Comparison of ENCODE assay signal across 23 cellular contexts in the genomic region with DNA sequence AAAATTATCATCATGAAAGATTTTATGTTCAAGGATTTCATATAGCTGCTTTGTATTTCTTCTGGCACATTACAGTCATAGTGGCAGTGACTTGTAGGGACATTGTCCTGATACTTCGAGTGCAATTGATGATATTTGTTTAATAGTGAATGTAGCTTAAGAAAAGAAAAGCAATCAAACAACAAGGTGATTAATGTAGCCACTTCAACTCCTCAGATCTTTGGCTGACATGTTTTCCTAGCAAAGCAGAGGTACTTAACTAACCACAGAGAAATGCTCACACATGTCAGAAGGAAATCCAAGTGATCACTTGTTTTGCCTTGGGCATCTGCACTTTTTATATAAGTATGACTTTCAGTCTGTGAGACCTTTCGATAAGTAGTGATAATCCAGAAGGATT.
"Had no signal": no experiment of that assay in that cellular context is flagged by ENCODE, and none has a peak within 500 bp of the region (broad histone marks: within the 10 kb centered on the region; RNA-seq: fewer than 3 reads in every experiment).

No MANE protein-coding gene starts in this region.

- ATAC-seq: activated CD4-positive, alpha-beta T cell treated with anti-CD3 and anti-CD28 coated beads for 36 hours; gastroesophageal sphincter; heart left ventricle; left cardiac atrium; mucosa of descending colon had no signal

- H3K27ac Mint-ChIP-seq: activated B cell treated with CpG ODN at 0.5 μM for 24 hours; activated CD4-positive, alpha-beta T cell treated with anti-CD3 and anti-CD28 coated beads for 36 hours; activated naive CD8-positive, alpha-beta T cell treated with anti-CD3 and anti-CD28 coated beads for 36 hours; type B pancreatic cell had no signal

- H3K4me1 ChIP-seq: lower lobe of right lung, vagina had no signal

- H3K9me3 Mint-ChIP-seq: activated B cell treated with CpG ODN at 0.5 μM for 24 hours; activated naive CD8-positive, alpha-beta T cell treated with anti-CD3 and anti-CD28 coated beads for 36 hours; type B pancreatic cell had no signal

- DNase-seq: activated B cell treated with CpG ODN at 0.5 μM for 24 hours; activated CD4-positive, alpha-beta T cell treated with anti-CD3 and anti-CD28 coated beads for 36 hours; activated CD4-positive, alpha-beta T cell treated with anti-CD3 and anti-CD28 coated beads, Interleukin-2, amount 50 U/mL, for 4 hours; activated CD8-positive, alpha-beta memory T cell treated with anti-CD3 and anti-CD28 coated beads, Interleukin-2, amount 50 U/mL, for 48 hours; activated naive CD4-positive, alpha-beta T cell treated with Interleukin-2 at 50 U/mL for 16 hours; activated naive CD8-positive, alpha-beta T cell treated with anti-CD3 and anti-CD28 coated beads for 36 hours; activated T-cell treated with anti-CD3 and anti-CD28 coated beads, Interleukin-2, amount 50 U/mL, for 48 hours; cerebellar nuclear complex; esophagus squamous epithelium; heart left ventricle; left cardiac atrium; lower lobe of right lung; mesendoderm; mucosa of descending colon; occipital lobe; retina; stimulated activated CD4-positive, alpha-beta T cell treated with anti-CD3 and anti-CD28 coated beads, Interleukin-4, amount 100 ng/mL, for 24 hours; stimulated activated naive CD4-positive, alpha-beta T cell treated with Interleukin-2 at 50 U/mL for 16 hours had no signal

- H3K4me3 ChIP-seq: coronary artery, esophagus squamous epithelium, gastroesophageal sphincter, heart left ventricle, lower lobe of right lung, mucosa of descending colon, thoracic aorta, vagina had no signal

- H3K4me3 Mint-ChIP-seq: activated B cell treated with CpG ODN at 0.5 μM for 24 hours; activated CD4-positive, alpha-beta T cell treated with anti-CD3 and anti-CD28 coated beads for 36 hours; activated naive CD8-positive, alpha-beta T cell treated with anti-CD3 and anti-CD28 coated beads for 36 hours; type B pancreatic cell had no signal

- H3K27me3 Mint-ChIP-seq: activated B cell treated with CpG ODN at 0.5 μM for 24 hours; activated CD4-positive, alpha-beta T cell treated with anti-CD3 and anti-CD28 coated beads for 36 hours; activated naive CD8-positive, alpha-beta T cell treated with anti-CD3 and anti-CD28 coated beads for 36 hours; type B pancreatic cell had no signal

- H3K36me3 Mint-ChIP-seq: activated naive CD8-positive, alpha-beta T cell treated with anti-CD3 and anti-CD28 coated beads for 36 hours; type B pancreatic cell had no signal

- H3K9me3 ChIP-seq: esophagus squamous epithelium, gastroesophageal sphincter, heart left ventricle, lower lobe of right lung, mucosa of descending colon, thoracic aorta, vagina had no signal

- H3K27ac ChIP-seq: coronary artery, esophagus squamous epithelium, gastroesophageal sphincter, heart left ventricle, lower lobe of right lung, thoracic aorta, vagina had no signal

- H3K36me3 ChIP-seq: esophagus squamous epithelium, gastroesophageal sphincter, heart left ventricle, lower lobe of right lung, thoracic aorta, vagina had no signal

- H3K4me1 Mint-ChIP-seq: activated CD4-positive, alpha-beta T cell treated with anti-CD3 and anti-CD28 coated beads for 36 hours; activated naive CD8-positive, alpha-beta T cell treated with anti-CD3 and anti-CD28 coated beads for 36 hours had no signal

- H3K27me3 ChIP-seq: esophagus squamous epithelium, gastroesophageal sphincter, heart left ventricle, vagina had no signal
